Comparison of ENCODE assay signal across 8 cellular contexts in the genomic region with DNA sequence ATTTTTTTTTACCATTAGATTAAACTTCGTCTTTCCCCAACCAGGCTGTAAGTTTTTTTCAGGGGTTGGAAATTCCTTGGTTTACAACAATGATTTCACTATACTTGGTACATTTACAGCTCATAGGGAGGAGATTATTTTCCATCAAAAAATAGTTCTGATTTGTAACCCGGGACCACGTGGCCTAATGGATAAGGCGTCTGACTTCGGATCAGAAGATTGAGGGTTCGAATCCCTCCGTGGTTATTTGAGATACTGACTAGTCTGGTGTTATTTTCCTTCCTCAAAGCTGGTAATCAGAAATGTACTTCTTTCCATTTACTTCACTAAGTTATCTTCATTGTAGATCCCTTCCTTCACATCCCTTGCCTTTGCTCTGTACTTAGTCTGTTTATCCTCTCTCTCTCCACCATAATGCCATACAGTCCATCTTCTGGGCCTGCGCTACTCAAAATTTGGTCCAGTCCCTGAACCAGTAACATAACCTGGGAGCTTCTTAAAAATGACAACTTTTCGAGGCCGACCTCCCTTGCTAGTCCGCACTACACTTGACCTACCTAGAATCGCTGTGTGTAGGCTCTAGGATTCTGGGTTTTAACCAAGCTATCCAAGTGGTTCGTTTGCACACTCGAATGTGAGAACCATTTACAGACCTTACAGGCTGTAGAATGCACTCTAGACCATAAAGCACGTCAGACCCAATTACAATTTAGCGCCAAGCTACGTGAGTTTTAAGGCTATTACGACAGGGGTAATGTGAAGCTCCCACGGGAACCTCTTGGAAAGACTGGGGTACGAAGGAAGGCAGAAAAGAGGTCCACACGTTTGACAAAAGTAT. TPM values are rescaled to one million over a fixed set of nuclear protein-coding genes. Genes with fewer than 3 reads are reported as not detected.
DNase-seq lines count a peak whose midpoint lies in the region; ATAC-seq and TF ChIP-seq lines count a peak whose summit lies in the region.

No MANE protein-coding gene starts in this region.

- H3K27me3 ChIP-seq in Loucy (ENCODE audit: insufficient read depth, low read length, poor library complexity, severe bottlenecking) = no peaks in the 10 kb centered on the region
- H3K27me3 ChIP-seq in adipocyte (replicated peaks; ENCODE audit: control insufficient read depth, insufficient read depth, low read length) = no peaks in the 10 kb centered on the region
- peaks cover 76% of the 10 kb centered on the region for H3K27me3 ChIP-seq in left ventricle myocardium inferior (ENCODE audit: low read depth)

- no peak overlapping the region for H3K27ac ChIP-seq in left ventricle myocardium inferior (replicated peaks)

- H3K9ac ChIP-seq in Loucy (ENCODE audit: low read depth, low read length, poor library complexity, severe bottlenecking) (peak overlapping the region; percentile 74), adipocyte (ENCODE audit: low read length) (peak overlapping the region; percentile 76)

- H3K9me3 ChIP-seq in Loucy (ENCODE audit: insufficient read depth, low read depth, low read length) (no peaks in the 10 kb centered on the region), adipocyte (ENCODE audit: control insufficient read depth, low read length) (no peaks in the 10 kb centered on the region), left ventricle myocardium inferior (replicated peaks) (no peaks in the 10 kb centered on the region)

- intact Hi-C loops in left ventricle myocardium inferior (cut with micrococcal nuclease) = no loop called here

- H3K4me3 ChIP-seq in Loucy (ENCODE audit: low read length, poor library complexity, severe bottlenecking) = peak overlapping the region; percentile 91
- peak overlapping the region; percentile 88 for H3K4me3 ChIP-seq in adipocyte (ENCODE audit: low read length)
- peak overlapping the region; percentile 62 for H3K4me3 ChIP-seq in left ventricle myocardium inferior
- H3K4me3 ChIP-seq in retinal pigment epithelial cell (ENCODE audit: low read length) = peak overlapping the region; percentile 75

- peaks cover 14% of the 10 kb centered on the region; the same call in 1 of the 2 replicates for H3F3A ChIP-seq in Loucy (ENCODE audit: low read depth)

- ATAC-seq in GM18868 (IDR thresholded peaks at IDR 0.05; ENCODE audit: unreplicated experiment) = peak; percentile 44
- no peak for ATAC-seq in HG03280 (IDR thresholded peaks at IDR 0.05; ENCODE audit: unreplicated experiment)

- TF ChIP-seq CTCF in Loucy (conservative IDR thresholded peaks at IDR 0.05; ENCODE audit: low read length) = no peak
- no peak for TF ChIP-seq CTCF in left ventricle myocardium inferior (IDR thresholded peaks at IDR 0.05; ENCODE audit: borderline replicate concordance)
- no peak for TF ChIP-seq CTCF in retinal pigment epithelial cell (conservative IDR thresholded peaks at IDR 0.05; ENCODE audit: low read depth, low read length)

- no peaks in the 10 kb centered on the region for H3K79me2 ChIP-seq in Loucy (ENCODE audit: insufficient read depth, low read length)

- H2AFZ ChIP-seq in Loucy (ENCODE audit: low read length) = peak overlapping the region; percentile 98; the same call in 1 of the 2 replicates

- H3K4me1 ChIP-seq in Loucy (ENCODE audit: insufficient read depth, low read length, poor library complexity, severe bottlenecking) = peaks cover 11% of the 10 kb centered on the region
- no peaks in the 10 kb centered on the region for H3K4me1 ChIP-seq in adipocyte (ENCODE audit: control insufficient read depth, insufficient read depth, low read length)
- H3K4me1 ChIP-seq in left ventricle myocardium inferior = peaks cover 11% of the 10 kb centered on the region

- no peaks in the 10 kb centered on the region for H4K20me1 ChIP-seq in Loucy (ENCODE audit: insufficient read depth, low read length, poor library complexity, severe bottlenecking)

- peak overlapping the region; percentile 74 for H3K4me2 ChIP-seq in Loucy (ENCODE audit: low read depth, low read length, poor library complexity, severe bottlenecking)

- H3K9me2 ChIP-seq in Loucy (replicated peaks; ENCODE audit: low read depth, low read length) = no peaks in the 10 kb centered on the region

- no peaks in the 10 kb centered on the region for H3K36me3 ChIP-seq in Loucy (ENCODE audit: insufficient read depth, low read length)
- H3K36me3 ChIP-seq in adipocyte (ENCODE audit: control insufficient read depth, insufficient read depth, low read length, severe bottlenecking) = no peaks in the 10 kb centered on the region
- H3K36me3 ChIP-seq in left ventricle myocardium inferior = no peaks in the 10 kb centered on the region

- DNase-seq in AG08396 (ENCODE audit: low spot score) (peak; percentile 51), SIG-M5 (lab: John Stamatoyannopoulos, UW) (peak; percentile 27), adipocyte (ENCODE audit: low read depth) (peak; percentile 94), left ventricle myocardium inferior (no peak), retinal pigment epithelial cell (ENCODE audit: low read depth) (peak; percentile 46)

RNA-seq across cellular contexts. Expression of a gene that starts 42.1 kb away (rescaled TPM):
- 13.1 TPM for total RNA-seq in left ventricle myocardium inferior
